Comparison of ENCODE assay signal across 8 cellular contexts in genomic region chr13:51591938-51592337, GRCh38. TPM values are rescaled to one million over a fixed set of nuclear protein-coding genes. Genes with fewer than 3 reads are reported as not detected.
DNase-seq lines count a peak whose midpoint lies in the region; ATAC-seq and TF ChIP-seq lines count a peak whose summit lies in the region.
"Not testable (repeated sequence)": the region's sequence is repeated elsewhere in the genome, so short reads cannot be mapped to it uniquely, and the experiment has no call there.

No MANE protein-coding gene starts in this region.

- not testable (repeated sequence) for BruUV-seq in IMR-90 (replicated peaks; lab: Mats Ljungman, UMichigan)

- H3K36me3 Mint-ChIP-seq in mesothelial cell of epicardium: not testable (repeated sequence)

- not testable (repeated sequence) for H3K9me3 ChIP-seq in IMR-90 (ENCODE audit: control insufficient read depth, insufficient read depth, low read length); adipocyte (ENCODE audit: control insufficient read depth, low read length); breast epithelium; left ventricle myocardium inferior (replicated peaks); prostate gland; thoracic aorta

- H3K27ac ChIP-seq in ACC112 (ENCODE audit: low read depth, low read length) (peak overlapping the region; percentile 84), IMR-90 (ENCODE audit: insufficient read depth, low read length) (peak overlapping the region; percentile 80), breast epithelium (peak overlapping the region; percentile 22 to 56), left ventricle myocardium inferior (replicated peaks) (peak overlapping the region; percentile 69), prostate gland (peak overlapping the region; percentile 39 to 49), thoracic aorta (peak overlapping the region; percentile 6 to 65)

- H3K36me3 ChIP-seq in ACC112 (ENCODE audit: insufficient read depth, low read length); IMR-90 (ENCODE audit: control insufficient read depth, insufficient read depth, low read length); adipocyte (ENCODE audit: control insufficient read depth, insufficient read depth, low read length, severe bottlenecking); breast epithelium; left ventricle myocardium inferior; prostate gland; thoracic aorta: not testable (repeated sequence)

- peak overlapping the region; percentile 31 for H2AK9ac ChIP-seq in IMR-90 (replicated peaks; ENCODE audit: low read depth, low read length, poor library complexity)

- dilution Hi-C loops in IMR-90 (cut with HindIII; ENCODE audit: low sequenced_read_pairs, unreplicated experiment): not testable (repeated sequence)

- not testable (repeated sequence) for H3K27me3 Mint-ChIP-seq in mesothelial cell of epicardium (ENCODE audit: low read depth)

- H2BK5ac ChIP-seq in IMR-90 (ENCODE audit: low read depth, low read length, poor library complexity, severe bottlenecking): peak overlapping the region; percentile 81

- H2BK20ac ChIP-seq in IMR-90 (ENCODE audit: low read depth, low read length): peak overlapping the region; percentile 43; the same call in 1 of the 2 replicates

- TF ChIP-seq POLR2A in IMR-90 (IDR thresholded peaks at IDR 0.05; ENCODE audit: low read depth, low read length); breast epithelium (IDR thresholded peaks at IDR 0.05); prostate gland (IDR thresholded peaks at IDR 0.05): not testable (repeated sequence)

- TF ChIP-seq CTCF in IMR-90 (conservative IDR thresholded peaks at IDR 0.05; ENCODE audit: low read depth, low read length); breast epithelium (IDR thresholded peaks at IDR 0.05); left ventricle myocardium inferior (IDR thresholded peaks at IDR 0.05; ENCODE audit: borderline replicate concordance); mesothelial cell of epicardium (IDR thresholded peaks at IDR 0.05; ENCODE audit: unreplicated experiment); prostate gland (IDR thresholded peaks at IDR 0.05); thoracic aorta (IDR thresholded peaks at IDR 0.05): not testable (repeated sequence)

- not testable (repeated sequence) for H4K5ac ChIP-seq in IMR-90 (ENCODE audit: low read depth, low read length)

- in situ Hi-C loops in IMR-90 (cut with MboI; ENCODE audit: low sequenced_read_pairs): not testable (repeated sequence)

- H2AFZ ChIP-seq in ACC112 (ENCODE audit: low read length, unreplicated experiment); IMR-90 (replicated peaks; ENCODE audit: low read length, poor library complexity): not testable (repeated sequence)

- peak overlapping the region in 1 of 2 experiments; percentile 57; a peak in 3 of 4 replicates for H4K8ac ChIP-seq in IMR-90 (ENCODE audit: low read depth in 2 of 2, low read length in 2 of 2)

- peaks cover 48% of the 10 kb centered on the region for H3K4me1 ChIP-seq in ACC112 (ENCODE audit: control insufficient read depth, insufficient read depth, low read length, unreplicated experiment)
- H3K4me1 ChIP-seq in IMR-90 (ENCODE audit: control insufficient read depth, insufficient read depth, low read length); prostate gland (replicated peaks): not testable (repeated sequence)
- H3K4me1 ChIP-seq in adipocyte (ENCODE audit: control insufficient read depth, insufficient read depth, low read length): peaks cover 40% of the 10 kb centered on the region
- H3K4me1 ChIP-seq in breast epithelium: peaks cover 0 to 15% of the 10 kb centered on the region in 2 donors
- peaks cover 41% of the 10 kb centered on the region for H3K4me1 ChIP-seq in left ventricle myocardium inferior
- peaks cover 20 to 46% of the 10 kb centered on the region in 2 donors for H3K4me1 ChIP-seq in thoracic aorta (ENCODE audit: control insufficient read depth in 1 of 2, low read depth in 2 of 2)

- H3K79me1 ChIP-seq in IMR-90 (ENCODE audit: low read depth in 1 of 2, low read length in 2 of 2): peaks cover 26 to 68% of the 10 kb centered on the region in 2 experiments

- H3K23ac ChIP-seq in IMR-90 (ENCODE audit: low read depth, low read length): 0 out of 2 replicates have a peak overlapping the region, but pooled peaks have one; percentile 34

- H3K4me2 ChIP-seq in IMR-90 (ENCODE audit: low read depth, low read length): peak overlapping the region; percentile 54

- peak overlapping the region; percentile 68; the same call in 1 of the 2 replicates for H2BK120ac ChIP-seq in IMR-90 (ENCODE audit: low read depth, low read length)

- not testable (repeated sequence) for TF ChIP-seq RAD21 in IMR-90 (IDR thresholded peaks at IDR 0.05; ENCODE audit: low read length)

- ATAC-seq in IMR-90 (ENCODE audit: low read depth); thoracic aorta (ENCODE audit: insufficient number of reproducible peaks, low FRiP score, low read depth): not testable (repeated sequence)

- CTCF ChIA-PET in IMR-90 (lab: Yijun Ruan, JAX): interaction anchor here (1.8 kb wide), 1 partner anchor 53 kb away, joined by 7 read pairs; no protein-coding TSS in a partner anchor

- peak overlapping the region; percentile 56; the same call in 1 of the 2 replicates for H3K9ac ChIP-seq in IMR-90 (ENCODE audit: low read depth, low read length)
- peak overlapping the region; percentile 55 for H3K9ac ChIP-seq in adipocyte (ENCODE audit: low read length)

- H4K91ac ChIP-seq in IMR-90 (ENCODE audit: insufficient read depth, low read depth, low read length): peak overlapping the region; percentile 31; the same call in 1 of the 2 replicates

- H3K4ac ChIP-seq in IMR-90 (ENCODE audit: low read depth, low read length): peak overlapping the region; percentile 49; the same call in 1 of the 2 replicates

- peak overlapping the region; percentile 0; the same call in 2 of the 3 replicates for H2BK15ac ChIP-seq in IMR-90 (ENCODE audit: low read depth, low read length)

- not testable (repeated sequence) for DNase-seq in IMR-90; adipocyte (ENCODE audit: low read depth); breast epithelium (ENCODE audit: low spot score in 2 of 2); left ventricle myocardium inferior; mesothelial cell of epicardium (ENCODE audit: low spot score in 2 of 2, unreplicated experiment in 2 of 2); prostate gland (ENCODE audit: low spot score); thoracic aorta (ENCODE audit: low spot score)

- not testable (repeated sequence) for H3K56ac ChIP-seq in IMR-90 (ENCODE audit: extremely low read depth, insufficient read depth, low read length)

- not testable (repeated sequence) for H4K20me1 ChIP-seq in IMR-90 (ENCODE audit: insufficient read depth, low read length)

- peak overlapping the region; percentile 79; the same call in 1 of the 2 replicates for H2AK5ac ChIP-seq in IMR-90 (ENCODE audit: low read depth, low read length)

- not testable (repeated sequence) for H3K4me3 Mint-ChIP-seq in mesothelial cell of epicardium

- H3K9me1 ChIP-seq in IMR-90 (ENCODE audit: insufficient read depth, low read length): not testable (repeated sequence)

- POLR2A ChIA-PET in IMR-90 (lab: Charles Lee; ENCODE audit: unreplicated experiment): not testable (repeated sequence)

- intact Hi-C loops in IMR-90 (cut with micrococcal nuclease): loop anchor here (2.0 to 5.0 kb wide), 2 partner anchors 40 to 139 kb away; no protein-coding TSS in a partner anchor
- intact Hi-C loops in breast epithelium (cut with DNase I; ENCODE audit: low total_unique reads); left ventricle myocardium inferior (cut with micrococcal nuclease); prostate gland (cut with DNase I): not testable (repeated sequence)

- not testable (repeated sequence) for H3K9me3 Mint-ChIP-seq in mesothelial cell of epicardium

- no CpG with 5 or more reads among the region's 1 CpG for WGBS in IMR-90 (ENCODE audit: extremely low coverage in 2 of 2, insufficient read length in 1 of 2), 2 experiments
- WGBS in prostate gland: 91% methylated on average over 1 of the region's 1 CpG

- not testable (repeated sequence) for H3K27me3 ChIP-seq in ACC112 (ENCODE audit: insufficient read depth, low read length); IMR-90 (ENCODE audit: control insufficient read depth, insufficient read depth, low read length); adipocyte (replicated peaks; ENCODE audit: control insufficient read depth, insufficient read depth, low read length); breast epithelium; left ventricle myocardium inferior (ENCODE audit: low read depth); prostate gland (replicated peaks; ENCODE audit: insufficient read depth); thoracic aorta (replicated peaks; ENCODE audit: insufficient read depth)

- H3K18ac ChIP-seq in IMR-90 (ENCODE audit: low read depth, low read length): 0 out of 2 replicates have a peak overlapping the region, but pooled peaks have one; percentile 24

- H3K4me3 ChIP-seq in ACC112 (ENCODE audit: low read depth, low read length) (peak overlapping the region; percentile 36), adipocyte (ENCODE audit: low read length) (peak overlapping the region; percentile 63), thoracic aorta (peak overlapping the region; percentile 4)
- H3K4me3 ChIP-seq in IMR-90 (ENCODE audit: insufficient read depth, low read depth, low read length); breast epithelium; left ventricle myocardium inferior; prostate gland: not testable (repeated sequence)

- H3K4me1 Mint-ChIP-seq in mesothelial cell of epicardium: peaks cover 35% of the 10 kb centered on the region

- H3K79me2 ChIP-seq in ACC112 (ENCODE audit: control insufficient read depth, insufficient read depth, low read length, unreplicated experiment): peaks cover 83% of the 10 kb centered on the region

- H3K27ac Mint-ChIP-seq in mesothelial cell of epicardium: peak overlapping the region; percentile 89

- H3K14ac ChIP-seq in IMR-90 (replicated peaks; ENCODE audit: low read depth, low read length): peak overlapping the region; percentile 23; the same call in 1 of the 2 replicates

RNA-seq across cellular contexts. Expression of gene WDFY2, which starts 7.7 kb away (rescaled TPM):
- total RNA-seq in IMR-90 (2012; rRNA removed) (4.3 and 6.7 TPM in 2 replicates), breast epithelium (10 to 100 TPM; 21.0 to 27.7 (median 21.4) TPM), left ventricle myocardium inferior (4.5 TPM), mesothelial cell of epicardium (12.1 to 12.4 TPM (median 12.1 TPM) in 3 replicates), prostate gland (10 to 100 TPM in 1 of 2 donors, 1 to 10 TPM in 1; 7.9 to 23.2 TPM), thoracic aorta (10 to 100 TPM; 14.6 to 19.3 TPM)
- 4.3 and 5.4 TPM in 2 replicates for polyA plus RNA-seq in IMR-90 (2012; rRNA removed)
- 1.5 and 1.8 TPM in 2 replicates for polyA plus RNA-seq in IMR-90 (2012; cell fraction: cytosol; rRNA removed)
- 10.1 and 27.3 TPM in 2 replicates for polyA plus RNA-seq in IMR-90 (2012; cell fraction: nucleus; rRNA removed; ENCODE audit: low replicate concordance)
